ENCODE assay signal across 1 cellular context in genomic region chr17:43528988-43529814, GRCh38.
TF ChIP-seq lines count a peak whose summit lies in the region.

No MANE protein-coding gene starts in this region.

TF ChIP-seq in HepG2, 621 proteins besides CTCF, POLR2A, EP300 and RAD21 (continues in another document):
- TF ChIP-seq FLYWCH1 (CRISPR knock-in tag; IDR thresholded peaks at IDR 0.05) (no peak), SP140L (CRISPR knock-in tag; IDR thresholded peaks at IDR 0.05; ENCODE audit: borderline replicate concordance) (no peak), AHDC1 (CRISPR knock-in tag; IDR thresholded peaks at IDR 0.05; ENCODE audit: borderline replicate concordance) (0 out of 2 replicates have a peak, but pooled peaks have one; percentile 51), ZNF275 (CRISPR knock-in tag; IDR thresholded peaks at IDR 0.05; ENCODE audit: borderline replicate concordance) (0 out of 2 replicates have a peak, but pooled peaks have one; percentile 36), ZNF225 (CRISPR knock-in tag; IDR thresholded peaks at IDR 0.05) (no peak), TGIF2 (CRISPR knock-in tag; IDR thresholded peaks at IDR 0.05) (0 out of 2 replicates have a peak, but pooled peaks have one; percentile 41), MYPOP (CRISPR knock-in tag; IDR thresholded peaks at IDR 0.05) (0 out of 2 replicates have a peak, but pooled peaks have one; percentile 23), SP4 (CRISPR knock-in tag; IDR thresholded peaks at IDR 0.05) (peak; percentile 61; the same call in 1 of the 2 replicates), AHR (CRISPR knock-in tag; IDR thresholded peaks at IDR 0.05) (no peak), SNAPC2 (CRISPR knock-in tag; IDR thresholded peaks at IDR 0.05) (no peak), TRAFD1 (CRISPR knock-in tag; IDR thresholded peaks at IDR 0.05; ENCODE audit: borderline replicate concordance) (0 out of 2 replicates have a peak, but pooled peaks have one; percentile 48), KLF11 (CRISPR knock-in tag; IDR thresholded peaks at IDR 0.05) (no peak), TFAP4 (IDR thresholded peaks at IDR 0.05; ENCODE audit: borderline replicate concordance, low read depth) (no peak), ARID4A (CRISPR knock-in tag; IDR thresholded peaks at IDR 0.05; ENCODE audit: borderline replicate concordance) (no peak), ARID3A (IDR thresholded peaks at IDR 0.05; ENCODE audit: low read depth, low read length) (no peak), MTA1 (CRISPR knock-in tag; IDR thresholded peaks at IDR 0.05; ENCODE audit: borderline replicate concordance) (0 out of 2 replicates have a peak, but pooled peaks have one; percentile 4), ZNF576 (CRISPR knock-in tag; IDR thresholded peaks at IDR 0.05) (no peak), MIXL1 (CRISPR knock-in tag; IDR thresholded peaks at IDR 0.05) (no peak), ISL2 (CRISPR knock-in tag; IDR thresholded peaks at IDR 0.05) (0 out of 2 replicates have a peak, but pooled peaks have one; percentile 23), FOSL1 (CRISPR knock-in tag; IDR thresholded peaks at IDR 0.05; ENCODE audit: borderline replicate concordance) (no peak), NAIF1 (CRISPR knock-in tag; IDR thresholded peaks at IDR 0.05; ENCODE audit: borderline replicate concordance) (no peak), MED8 (CRISPR knock-in tag; IDR thresholded peaks at IDR 0.05; ENCODE audit: insufficient replicate concordance) (no peak), ATF2 (CRISPR knock-in tag; IDR thresholded peaks at IDR 0.05) (no peak), KLF12 (CRISPR knock-in tag; IDR thresholded peaks at IDR 0.05; ENCODE audit: borderline replicate concordance) (no peak), MYNN (CRISPR knock-in tag; IDR thresholded peaks at IDR 0.05; ENCODE audit: low read depth) (0 out of 2 replicates have a peak, but pooled peaks have one; percentile 25), KAT8 (CRISPR knock-in tag; IDR thresholded peaks at IDR 0.05) (no peak), MED13 (CRISPR knock-in tag; IDR thresholded peaks at IDR 0.05) (0 out of 2 replicates have a peak, but pooled peaks have one; percentile 29), ZC3H13 (CRISPR knock-in tag; IDR thresholded peaks at IDR 0.05) (0 out of 2 replicates have a peak, but pooled peaks have one; percentile 3), RFX1 (IDR thresholded peaks at IDR 0.05) (no peak), ZNF484 (CRISPR knock-in tag; IDR thresholded peaks at IDR 0.05; ENCODE audit: borderline replicate concordance, low read depth) (no peak), ZNF468 (CRISPR knock-in tag; IDR thresholded peaks at IDR 0.05) (no peak), FOXK1 (CRISPR knock-in tag; IDR thresholded peaks at IDR 0.05; ENCODE audit: borderline replicate concordance, low read depth) (no peak), ATF1 (CRISPR knock-in tag; IDR thresholded peaks at IDR 0.05) (no peak), ZBTB20 (CRISPR knock-in tag; IDR thresholded peaks at IDR 0.05; ENCODE audit: borderline replicate concordance, low read depth) (0 out of 2 replicates have a peak, but pooled peaks have one; percentile 63), ZNF550 (CRISPR knock-in tag; IDR thresholded peaks at IDR 0.05; ENCODE audit: borderline replicate concordance) (0 out of 2 replicates have a peak, but pooled peaks have one; percentile 1), ZNF766 (CRISPR knock-in tag; IDR thresholded peaks at IDR 0.05; ENCODE audit: borderline replicate concordance) (no peak), DNMT1 (CRISPR knock-in tag; IDR thresholded peaks at IDR 0.05) (no peak)
